Comparison of ENCODE assay signal across 15 cellular contexts in genomic region chr12:10268037-10268436, GRCh38. TPM values are rescaled to one million over a fixed set of nuclear protein-coding genes. Genes with fewer than 3 reads are reported as not detected.
A peak's percentile ranks its signal among the peaks of the same experiment; 100 is the strongest.
DNase-seq lines count a peak whose midpoint lies in the region; ATAC-seq and TF ChIP-seq lines count a peak whose summit lies in the region.
"Had no signal": no experiment of that assay in that cellular context is flagged by ENCODE, and none has a peak within 500 bp of the region (broad histone marks: within the 10 kb centered on the region; RNA-seq: fewer than 3 reads in every experiment).

No MANE protein-coding gene starts in this region.

- H3K9me3 Mint-ChIP-seq in natural killer cell treated with Interleukin-12 subunit alpha and Interleukin-12 subunit beta and Interleukin-15 and Interleukin-18, amount 100 ng/mL, for 72 hours = no peaks in the 10 kb centered on the region
- no peaks in the 10 kb centered on the region for H3K9me3 Mint-ChIP-seq in natural killer cell
- H3K9me3 Mint-ChIP-seq: CD4-positive, alpha-beta T cell; H9 had no signal

- no peak for ATAC-seq in natural killer cell treated with Interleukin-12 subunit alpha and Interleukin-12 subunit beta and Interleukin-15 and Interleukin-18, amount 100 ng/mL, for 72 hours
- no peak for ATAC-seq in natural killer cell

- H3K27ac Mint-ChIP-seq in natural killer cell treated with Interleukin-12 subunit alpha and Interleukin-12 subunit beta and Interleukin-15 and Interleukin-18, amount 100 ng/mL, for 72 hours = peak overlapping the region in 1 of 2 donors; percentile 65
- H3K27ac Mint-ChIP-seq in natural killer cell = no peak overlapping the region
- H3K27ac Mint-ChIP-seq: B cell; CD4-positive, alpha-beta T cell; H9 had no signal

- no peak for TF ChIP-seq CTCF in natural killer cell (IDR thresholded peaks at IDR 0.05)
- TF ChIP-seq CTCF in GM10248 (IDR thresholded peaks at IDR 0.05; ENCODE audit: control extremely low read depth, extremely low read depth, low read depth, missing control alignments) = no peak

- CTCF ChIA-PET in GM10248 (lab: Yijun Ruan, JAX) = no interaction called here

- no peak for DNase-seq in natural killer cell treated with Interleukin-12 subunit alpha and Interleukin-12 subunit beta and Interleukin-15 and Interleukin-18, amount 100 ng/mL, for 72 hours (ENCODE audit: low spot score)
- DNase-seq in natural killer cell = no peak
- peak; percentile 95 for DNase-seq in NCI-H82 (lab: John Stamatoyannopoulos, UW)
- peak; percentile 96 for DNase-seq in SK-N-DZ (ENCODE audit: low spot score)
- DNase-seq in GM10248 (ENCODE audit: extremely low spot score) = no peak
- no peak for DNase-seq in NK-92 (lab: John Stamatoyannopoulos, UW; ENCODE audit: unreplicated experiment)
- DNase-seq in NCI-H69 (lab: John Stamatoyannopoulos, UW) = no peak
- DNase-seq: C1 segment of cervical spinal cord; Calu3; CD4-positive, alpha-beta T cell; DMS79; GOT3; H9 had no signal

- peaks cover 0 to 6% of the 10 kb centered on the region in 2 donors for H3K4me1 Mint-ChIP-seq in natural killer cell treated with Interleukin-12 subunit alpha and Interleukin-12 subunit beta and Interleukin-15 and Interleukin-18, amount 100 ng/mL, for 72 hours (ENCODE audit: low read depth in 2 of 2)
- peaks cover 0 to 4% of the 10 kb centered on the region in 2 donors for H3K4me1 Mint-ChIP-seq in natural killer cell
- H3K4me1 Mint-ChIP-seq: B cell, H9 had no signal

- H3K4me3 Mint-ChIP-seq in natural killer cell treated with Interleukin-12 subunit alpha and Interleukin-12 subunit beta and Interleukin-15 and Interleukin-18, amount 100 ng/mL, for 72 hours = peak overlapping the region; percentile 59
- no peak overlapping the region for H3K4me3 Mint-ChIP-seq in natural killer cell
- H3K4me3 Mint-ChIP-seq: B cell; CD4-positive, alpha-beta T cell; H9 had no signal

- peaks cover 6% of the 10 kb centered on the region for H3K36me3 Mint-ChIP-seq in natural killer cell treated with Interleukin-12 subunit alpha and Interleukin-12 subunit beta and Interleukin-15 and Interleukin-18, amount 100 ng/mL, for 72 hours
- H3K36me3 Mint-ChIP-seq in natural killer cell = no peaks in the 10 kb centered on the region

- intact Hi-C loops in natural killer cell (cut with micrococcal nuclease) = no loop called here

- no peaks in the 10 kb centered on the region for H3K27me3 Mint-ChIP-seq in natural killer cell treated with Interleukin-12 subunit alpha and Interleukin-12 subunit beta and Interleukin-15 and Interleukin-18, amount 100 ng/mL, for 72 hours
- no peaks in the 10 kb centered on the region for H3K27me3 Mint-ChIP-seq in natural killer cell (ENCODE audit: low read depth in 2 of 2)
- H3K27me3 Mint-ChIP-seq: CD4-positive, alpha-beta T cell had no signal

- POLR2A ChIA-PET in GM10248 (lab: Yijun Ruan, JAX) = no interaction called here

RNA-seq across cellular contexts. Expression of gene KLRD1, which starts 39.6 kb away (rescaled TPM):
- 100 to 1,000 TPM in 1 of 2 donors, 10 to 100 TPM in 1; 58.2 to 197 TPM for total RNA-seq in natural killer cell treated with Interleukin-12 subunit alpha and Interleukin-12 subunit beta and Interleukin-15 and Interleukin-18, amount 100 ng/mL, for 72 hours
- total RNA-seq in natural killer cell = 100 to 1,000 TPM; 568 to 782 (median 688) TPM
- 0.09 and 0.27 TPM in 2 replicates for polyA plus RNA-seq in SK-N-DZ (2014; cell fraction: cytosol; rRNA removed)
- not detected in 2 replicates for polyA plus RNA-seq in SK-N-DZ (2014; cell fraction: nucleus; rRNA removed)
- total RNA-seq: G401, H9 had no signal

RNA-seq across cellular contexts. Expression of gene GABARAPL1, which starts 55.4 kb away (rescaled TPM):
- 10 to 100 TPM; 24.9 to 48.8 TPM for total RNA-seq in natural killer cell treated with Interleukin-12 subunit alpha and Interleukin-12 subunit beta and Interleukin-15 and Interleukin-18, amount 100 ng/mL, for 72 hours
- total RNA-seq in natural killer cell = 100 to 1,000 TPM; 157 to 233 (median 160) TPM
- 22.4 and 25.9 TPM in 2 replicates for polyA plus RNA-seq in SK-N-DZ (2014; cell fraction: cytosol; rRNA removed)
- polyA plus RNA-seq in SK-N-DZ (2014; cell fraction: nucleus; rRNA removed) = 23.8 and 24.2 TPM in 2 replicates

Comparison
In these comparisons a context has a peak if more than half of its experiments do, and no peak if none do; other contexts are left out.
1. DNase-seq: peak in NCI-H82 (single experiment) and SK-N-DZ (single experiment); none in natural killer cell treated with Interleukin-12 subunit alpha and Interleukin-12 subunit beta and Interleukin-15 and Interleukin-18, amount 100 ng/mL, for 72 hours (single experiment), natural killer cell (single experiment), GM10248 (single experiment), NK-92 (single experiment) and NCI-H69 (single experiment).